ENCODE assay signal across 25 cellular contexts in the genomic region with DNA sequence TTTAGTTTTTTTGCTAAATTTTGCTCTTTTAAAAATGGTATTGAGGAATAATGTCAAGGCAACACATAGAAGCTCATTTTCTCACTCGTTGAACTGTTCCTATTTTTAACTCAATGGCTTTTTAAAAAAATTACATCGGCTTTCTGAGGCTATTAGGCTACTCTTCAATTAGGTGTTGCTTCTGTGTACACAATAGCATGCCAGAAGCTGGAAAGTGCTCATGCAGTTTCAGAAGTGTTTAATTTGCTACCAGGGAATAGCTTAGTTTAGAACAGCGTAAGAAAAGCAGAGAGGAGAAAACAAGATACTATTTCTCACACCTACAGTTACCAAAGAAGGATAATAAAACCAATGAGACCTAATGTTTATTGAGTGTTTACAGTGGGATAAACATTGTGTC.
DNase-seq lines count a peak whose midpoint lies in the region; ATAC-seq and TF ChIP-seq lines count a peak whose summit lies in the region.
"Had no signal": no experiment of that assay in that cellular context is flagged by ENCODE, and none has a peak within 500 bp of the region (broad histone marks: within the 10 kb centered on the region; RNA-seq: fewer than 3 reads in every experiment).

No MANE protein-coding gene starts in this region.

- H3K9me3 ChIP-seq in stomach, result no peaks in the 10 kb centered on the region
- H3K9me3 ChIP-seq in uterus, result no peaks in the 10 kb centered on the region
- H3K9me3 ChIP-seq: A549, ovary, suprapubic skin, upper lobe of left lung had no signal

- TF ChIP-seq EP300 in stomach (IDR thresholded peaks at IDR 0.05), result no peak

- H3K27ac ChIP-seq in stomach (no peak overlapping the region), uterus (no peak overlapping the region)
- H3K27ac ChIP-seq: A549, ovary, skin epidermis, suprapubic skin, upper lobe of left lung had no signal

- TF ChIP-seq POLR2A in stomach (IDR thresholded peaks at IDR 0.05) (no peak), uterus (IDR thresholded peaks at IDR 0.05) (no peak)

- no peaks in the 10 kb centered on the region for H3K36me3 ChIP-seq in stomach
- H3K36me3 ChIP-seq in uterus, result no peaks in the 10 kb centered on the region
- H3K36me3 ChIP-seq: ovary, suprapubic skin, upper lobe of left lung had no signal

- no peak for TF ChIP-seq CTCF in stomach (IDR thresholded peaks at IDR 0.05)
- TF ChIP-seq CTCF in uterus (IDR thresholded peaks at IDR 0.05), result no peak

- peak; percentile 41 for DNase-seq in DMS153 (lab: John Stamatoyannopoulos, UW)
- peak in 2 of 3 experiments; percentile 49 to 88 for DNase-seq in NCI-H1417 (lab: John Stamatoyannopoulos, UW)
- DNase-seq in NCI-H2227 (lab: John Stamatoyannopoulos, UW; ENCODE audit: unreplicated experiment), result peak; percentile 65
- peak; percentile 53 for DNase-seq in RPMI8226
- DNase-seq in stomach, result no peak
- DNase-seq in uterus, result no peak
- no peak for DNase-seq in 8988T
- DNase-seq: activated CD4-positive, alpha-beta T cell treated with anti-CD3 and anti-CD28 coated beads, Interleukin-2, amount 10 ng/mL, durations not matched to agents 24 days and 14 days; activated effector memory CD4-positive, alpha-beta T cell treated with anti-CD3 and anti-CD28 coated beads, Interleukin-2, amount 50 U/mL, for 16 hours; activated naive CD8-positive, alpha-beta T cell treated with anti-CD3 and anti-CD28 coated beads, Interleukin-2, amount 10 ng/mL, durations not matched to agents 7 days and 5 days; activated T-cell treated with anti-CD3 and anti-CD28 coated beads, Interleukin-2, amount 50 U/mL, for 1 hour; aorta; HFFc6; hypothalamus; mesenchymal stem cell; OCI-M1; ovary; stimulated activated naive CD4-positive, alpha-beta T cell; T-cell; upper lobe of left lung had no signal

- H3K4me1 ChIP-seq in stomach (no peaks in the 10 kb centered on the region), uterus (no peaks in the 10 kb centered on the region)
- H3K4me1 ChIP-seq: A549, suprapubic skin, upper lobe of left lung had no signal

- H3K27me3 ChIP-seq in stomach (no peaks in the 10 kb centered on the region), uterus (no peaks in the 10 kb centered on the region)
- H3K27me3 ChIP-seq: ovary, suprapubic skin, upper lobe of left lung had no signal

- WGBS in stomach, 5 donors, result 54 to 68% (median 60%) methylated on average over 3 of the region's 3 CpGs

- intact Hi-C loops in stomach (cut with DNase I; ENCODE audit: low total_unique reads) (no loop called here), uterus (cut with DNase I; ENCODE audit: low total_unique reads) (no loop called here)

- H3K4me3 ChIP-seq in stomach (no peak overlapping the region), uterus (no peak overlapping the region)
- H3K4me3 ChIP-seq: A549, ovary, skin epidermis, suprapubic skin, upper lobe of left lung had no signal

- ATAC-seq in HG02884 (IDR thresholded peaks at IDR 0.05; ENCODE audit: unreplicated experiment), result no peak
- ATAC-seq: A549, left lobe of liver, T-cell had no signal

Comparison
In these comparisons a context has a peak if more than half of its experiments do, and no peak if none do; other contexts are left out.
1. DNase-seq: peak in DMS153 (single experiment), NCI-H1417 (2 of 3), NCI-H2227 (single experiment) and RPMI8226 (single experiment); none in stomach (single experiment), uterus (0 of 2) and 8988T (single experiment).